11 cellular contexts compared by ENCODE assay signal in genomic region chr6:144341831-144342527, GRCh38. TPM values are rescaled to one million over a fixed set of nuclear protein-coding genes. Genes with fewer than 3 reads are reported as not detected.
DNase-seq lines count a peak whose midpoint lies in the region; ATAC-seq and TF ChIP-seq lines count a peak whose summit lies in the region.
"Had no signal": no experiment of that assay in that cellular context is flagged by ENCODE, and none has a peak within 500 bp of the region (broad histone marks: within the 10 kb centered on the region; RNA-seq: fewer than 3 reads in every experiment).

No MANE protein-coding gene starts in this region.

- H3K27me3 ChIP-seq in RWPE2 (ENCODE audit: insufficient read depth, poor library complexity, severe bottlenecking), result no peaks in the 10 kb centered on the region
- H3K27me3 ChIP-seq: gastroesophageal sphincter had no signal

- H3K4me1 ChIP-seq in RWPE2 (ENCODE audit: insufficient read depth, poor library complexity, severe bottlenecking) (peaks cover 47% of the 10 kb centered on the region), mucosa of descending colon (ENCODE audit: low read depth) (peaks cover 28% of the 10 kb centered on the region)

- ATAC-seq in HG02610 (IDR thresholded peaks at IDR 0.05; ENCODE audit: unreplicated experiment) (peak; percentile 55), RWPE2 (ENCODE audit: low read depth) (no peak), mucosa of descending colon (peak; percentile 34), HG02938 (IDR thresholded peaks at IDR 0.05; ENCODE audit: unreplicated experiment) (no peak), GM21576 (IDR thresholded peaks at IDR 0.05; ENCODE audit: unreplicated experiment) (no peak)
- ATAC-seq: gastroesophageal sphincter had no signal

- DNase-seq in GM12865 (ENCODE audit: low read depth), result peak; percentile 45
- DNase-seq in RWPE2 (ENCODE audit: low spot score), result no peak
- DNase-seq in mucosa of descending colon, result peak in 1 of 3 donors; percentile 48
- no peak for DNase-seq in NCI-H187 treated with DMSO at 0.1 percent for 48 hours (lab: John Stamatoyannopoulos, UW)
- no peak for DNase-seq in NCI-H2171 treated with DMSO at 0.1 percent for 48 hours (lab: John Stamatoyannopoulos, UW)
- DNase-seq: stimulated activated CD4-positive, alpha-beta T cell treated with anti-CD3 and anti-CD28 coated beads, Interleukin-4, amount 100 ng/mL, for 24 hours had no signal

- H3K9me3 ChIP-seq in RWPE2 (ENCODE audit: severe bottlenecking) (no peaks in the 10 kb centered on the region), mucosa of descending colon (no peaks in the 10 kb centered on the region)
- H3K9me3 ChIP-seq: gastroesophageal sphincter had no signal

- intact Hi-C loops in mucosa of descending colon (cut with DNase I, micrococcal nuclease), result no loop called here

- H3K36me3 ChIP-seq in RWPE2 (ENCODE audit: low read depth), result no peaks in the 10 kb centered on the region
- no peaks in the 10 kb centered on the region for H3K36me3 ChIP-seq in mucosa of descending colon (ENCODE audit: low read depth)

- H3K4me3 ChIP-seq in GM12865 (ENCODE audit: low read depth, low read length) (no peak overlapping the region), RWPE2 (ENCODE audit: severe bottlenecking) (no peak overlapping the region), mucosa of descending colon (no peak overlapping the region)
- H3K4me3 ChIP-seq: gastroesophageal sphincter had no signal

- TF ChIP-seq CTCF in GM12865 (IDR thresholded peaks at IDR 0.05; ENCODE audit: insufficient read depth, low read depth, low read length, missing control alignments), result no peak
- TF ChIP-seq CTCF in RWPE2 (IDR thresholded peaks at IDR 0.05; ENCODE audit: poor library complexity, severe bottlenecking), result no peak
- TF ChIP-seq CTCF in mucosa of descending colon (IDR thresholded peaks at IDR 0.05), result no peak

- peak overlapping the region; percentile 26 for H3K27ac ChIP-seq in RWPE2 (ENCODE audit: poor library complexity, severe bottlenecking)
- H3K27ac ChIP-seq: gastroesophageal sphincter, KMS-11 had no signal

RNA-seq across cellular contexts. Expression of gene UTRN, which starts 56.8 kb away (rescaled TPM):
- total RNA-seq in mucosa of descending colon, result 100 to 1,000 TPM in 1 of 3 donors, 10 to 100 TPM in 2; 88.9 to 107 (median 94.0) TPM

Comparison
In these comparisons a context has a peak if more than half of its experiments do, and no peak if none do; other contexts are left out.
1. ATAC-seq: peak in HG02610 (single experiment) and mucosa of descending colon (single experiment); none in RWPE2 (single experiment), HG02938 (single experiment) and GM21576 (single experiment).